2 cellular contexts compared by ENCODE assay signal in genomic region chr22:38215156-38216038, GRCh38.
TF ChIP-seq lines count a peak whose summit lies in the region.

No MANE protein-coding gene starts in this region.

TF ChIP-seq in HepG2, 621 proteins besides CTCF, POLR2A, EP300 and RAD21:
- TF ChIP-seq ZSCAN22 (CRISPR knock-in tag; IDR thresholded peaks at IDR 0.05) = no peak
- peak; percentile 94 for TF ChIP-seq AGO1 (IDR thresholded peaks at IDR 0.05; ENCODE audit: low read depth, low read length, poor library complexity, severe bottlenecking)
- TF ChIP-seq JUNB (CRISPR knock-in tag; IDR thresholded peaks at IDR 0.05; ENCODE audit: borderline replicate concordance) = no peak
- TF ChIP-seq ARID4A (CRISPR knock-in tag; IDR thresholded peaks at IDR 0.05; ENCODE audit: borderline replicate concordance) = no peak
- TF ChIP-seq FOSL2 (CRISPR knock-in tag; IDR thresholded peaks at IDR 0.05) = no peak
- TF ChIP-seq ZNF850 (CRISPR knock-in tag; conservative IDR thresholded peaks at IDR 0.05) = no peak
- no peak for TF ChIP-seq SOX13 (IDR thresholded peaks at IDR 0.05)
- no peak for TF ChIP-seq SOX13 (CRISPR knock-in tag; conservative IDR thresholded peaks at IDR 0.05 in 1 of 2, IDR thresholded peaks at IDR 0.05 in 1 of 2)
- peak; percentile 68; the same call in 1 of the 2 replicates for TF ChIP-seq POLR2AphosphoS2 (IDR thresholded peaks at IDR 0.05; ENCODE audit: low read depth, low read length)
- TF ChIP-seq U2AF1 (optimal IDR thresholded peaks at IDR 0.05; ENCODE audit: low read depth, low read length) = no peak
- no peak for TF ChIP-seq NR1H2 (CRISPR knock-in tag; IDR thresholded peaks at IDR 0.05; ENCODE audit: borderline replicate concordance, low read depth)
- no peak for TF ChIP-seq SMARCC2 (IDR thresholded peaks at IDR 0.05)
- no peak for TF ChIP-seq RFXAP (CRISPR knock-in tag; IDR thresholded peaks at IDR 0.05; ENCODE audit: borderline replicate concordance)
- TF ChIP-seq ZBTB3 (CRISPR knock-in tag; IDR thresholded peaks at IDR 0.05; ENCODE audit: borderline replicate concordance, low read depth) = no peak
- no peak for TF ChIP-seq BCL6 (CRISPR knock-in tag; IDR thresholded peaks at IDR 0.05)
- TF ChIP-seq RBM22 (optimal IDR thresholded peaks at IDR 0.05; ENCODE audit: low read length) = peak; percentile 70
- no peak for TF ChIP-seq SCMH1 (CRISPR knock-in tag; IDR thresholded peaks at IDR 0.05; ENCODE audit: borderline replicate concordance)

TF ChIP-seq in GM12878, 131 proteins besides CTCF, POLR2A, EP300 and RAD21:
- TF ChIP-seq MTA3 (IDR thresholded peaks at IDR 0.05; ENCODE audit: borderline replicate concordance, low read length) = no peak
- peak; percentile 64 for TF ChIP-seq RUNX3 (IDR thresholded peaks at IDR 0.05; ENCODE audit: low read length)
- TF ChIP-seq IKZF2 (IDR thresholded peaks at IDR 0.05) = no peak
- TF ChIP-seq BACH1 (IDR thresholded peaks at IDR 0.05; ENCODE audit: borderline replicate concordance) = no peak
- no peak for TF ChIP-seq CBFB (IDR thresholded peaks at IDR 0.05; ENCODE audit: low read depth)
- TF ChIP-seq MYB (IDR thresholded peaks at IDR 0.05; ENCODE audit: borderline replicate concordance, low read depth, low read length) = no peak
- no peak for TF ChIP-seq POU2F2 (IDR thresholded peaks at IDR 0.05; ENCODE audit: borderline replicate concordance, low read depth, low read length)
- TF ChIP-seq NR2F1 (conservative IDR thresholded peaks at IDR 0.05) = no peak
- TF ChIP-seq EGR1 (IDR thresholded peaks at IDR 0.05; ENCODE audit: borderline replicate concordance in 1 of 2, low read depth in 2 of 2, low read length in 2 of 2) = peak in 1 of 2 experiments; percentile 32; a peak in 1 of 3 replicates
- TF ChIP-seq RCOR1 (conservative IDR thresholded peaks at IDR 0.05; ENCODE audit: low read depth, low read length) = no peak
